ENCODE assay signal across 8 cellular contexts in genomic region chr9:94374176-94375056, GRCh38. TPM values are rescaled to one million over a fixed set of nuclear protein-coding genes. Genes with fewer than 3 reads are reported as not detected.
DNase-seq lines count a peak whose midpoint lies in the region; ATAC-seq, FAIRE-seq and TF ChIP-seq lines count a peak whose summit lies in the region.
"Not testable (repeated sequence)": the region's sequence is repeated elsewhere in the genome, so short reads cannot be mapped to it uniquely, and the experiment has no call there.

No MANE protein-coding gene starts in this region.

- H3K9ac ChIP-seq in HUES48 (ENCODE audit: low read depth, low read length); endodermal cell (ENCODE audit: extremely low read depth, low read length, poor library complexity, severe bottlenecking): not testable (repeated sequence)

- H3K36me3 Mint-ChIP-seq in activated CD8-positive, alpha-beta memory T cell treated with anti-CD3 and anti-CD28 coated beads, Interleukin-2, amount 10 ng/mL, durations not matched to agents 7 days and 5 days; endodermal cell (ENCODE audit: low read depth): not testable (repeated sequence)

- H3K27me3 ChIP-seq in HUES48 (ENCODE audit: control insufficient read depth, insufficient read depth, low read length); endodermal cell (ENCODE audit: control insufficient read depth, insufficient read depth, low read length, poor library complexity, severe bottlenecking): not testable (repeated sequence)

- FAIRE-seq in D721Med (lab: Jason Lieb, UNC): not testable (repeated sequence)

- not testable (repeated sequence) for TF ChIP-seq CTCF in D721Med (IDR thresholded peaks at IDR 0.05; ENCODE audit: insufficient read depth, missing control alignments); endodermal cell (conservative IDR thresholded peaks at IDR 0.05)

- peaks cover 11% of the 10 kb centered on the region for H3K4me1 Mint-ChIP-seq in activated CD8-positive, alpha-beta memory T cell treated with anti-CD3 and anti-CD28 coated beads, Interleukin-2, amount 10 ng/mL, durations not matched to agents 7 days and 5 days
- not testable (repeated sequence) for H3K4me1 Mint-ChIP-seq in endodermal cell

- not testable (repeated sequence) for H3K9me3 ChIP-seq in HUES48 (ENCODE audit: control insufficient read depth, insufficient read depth, low read length); endodermal cell (ENCODE audit: control insufficient read depth, low read length)

- not testable (repeated sequence) for H3K4me1 ChIP-seq in HUES48 (ENCODE audit: control insufficient read depth, insufficient read depth, low read length); endodermal cell (ENCODE audit: control insufficient read depth, insufficient read depth, low read length)

- peak overlapping the region; percentile 75 for H3K27ac ChIP-seq in HUES48 (ENCODE audit: low read depth, low read length)
- not testable (repeated sequence) for H3K27ac ChIP-seq in endodermal cell (ENCODE audit: low read depth, low read length)

- peak; percentile 57 for DNase-seq in D721Med (ENCODE audit: insufficient read length, low spot score)
- DNase-seq in NOMO-1 treated with dmso at 0.1 percent for 144 hours (lab: John Stamatoyannopoulos, UW; ENCODE audit: unreplicated experiment): peak; percentile 90
- DNase-seq in activated CD8-positive, alpha-beta memory T cell treated with anti-CD3 and anti-CD28 coated beads, Interleukin-2, amount 10 ng/mL, durations not matched to agents 7 days and 5 days: peak; percentile 93
- DNase-seq in endodermal cell: peak; percentile 94
- peak; percentile 93 for DNase-seq in mesenteric fat pad (ENCODE audit: low spot score)
- DNase-seq in stimulated activated CD8-positive, alpha-beta memory T cell treated with anti-CD3 and anti-CD28 coated beads, Interleukin-15, amount 100 ng/mL, for 1 hour (ENCODE audit: low read depth): peak; percentile 75

- not testable (repeated sequence) for H3K27me3 Mint-ChIP-seq in activated CD8-positive, alpha-beta memory T cell treated with anti-CD3 and anti-CD28 coated beads, Interleukin-2, amount 10 ng/mL, durations not matched to agents 7 days and 5 days
- peaks cover 21% of the 10 kb centered on the region for H3K27me3 Mint-ChIP-seq in endodermal cell (ENCODE audit: insufficient read depth)

- peak overlapping the region; percentile 86 for H3K4me3 Mint-ChIP-seq in activated CD8-positive, alpha-beta memory T cell treated with anti-CD3 and anti-CD28 coated beads, Interleukin-2, amount 10 ng/mL, durations not matched to agents 7 days and 5 days
- peak overlapping the region; percentile 80 for H3K4me3 Mint-ChIP-seq in endodermal cell

- WGBS in endodermal cell (ENCODE audit: insufficient coverage in 1 of 2, insufficient read length in 1 of 2), 2 experiments: 0% methylated on average over 4 to 87 of the region's 106 CpGs

- H3K4me3 ChIP-seq in HUES48 (ENCODE audit: low read depth, low read length) (peak overlapping the region; percentile 67), endodermal cell (ENCODE audit: low read length) (peak overlapping the region; percentile 88)

- peak; percentile 84 for ATAC-seq in GM21447 (IDR thresholded peaks at IDR 0.05; ENCODE audit: unreplicated experiment)
- peak; percentile 96 for ATAC-seq in activated CD8-positive, alpha-beta memory T cell treated with anti-CD3 and anti-CD28 coated beads, Interleukin-2, amount 10 ng/mL, durations not matched to agents 7 days and 5 days

- H3K27ac Mint-ChIP-seq in activated CD8-positive, alpha-beta memory T cell treated with anti-CD3 and anti-CD28 coated beads, Interleukin-2, amount 10 ng/mL, durations not matched to agents 7 days and 5 days: peak overlapping the region; percentile 92
- peak overlapping the region; percentile 92 for H3K27ac Mint-ChIP-seq in endodermal cell

- not testable (repeated sequence) for H3K9me3 Mint-ChIP-seq in activated CD8-positive, alpha-beta memory T cell treated with anti-CD3 and anti-CD28 coated beads, Interleukin-2, amount 10 ng/mL, durations not matched to agents 7 days and 5 days (ENCODE audit: low read depth); endodermal cell

- CTCF ChIA-PET in activated CD8-positive, alpha-beta memory T cell treated with anti-CD3 and anti-CD28 coated beads, Interleukin-2, amount 10 ng/mL, durations not matched to agents 7 days and 5 days (lab: Charles Lee): not testable (repeated sequence)

- not testable (repeated sequence) for H3K36me3 ChIP-seq in HUES48 (ENCODE audit: control insufficient read depth, insufficient read depth, low read length); endodermal cell (ENCODE audit: control insufficient read depth, insufficient read depth, low read length)

RNA-seq across cellular contexts. Expression of gene NUTM2F, which starts 46.0 kb away (rescaled TPM):
- not detected for total RNA-seq in activated CD8-positive, alpha-beta memory T cell treated with anti-CD3 and anti-CD28 coated beads, Interleukin-2, amount 10 ng/mL, durations not matched to agents 7 days and 5 days
- total RNA-seq in endodermal cell: not detected
- polyA plus RNA-seq in endodermal cell (2013, experiment 1 of 2): 0.14 TPM
- not detected for polyA plus RNA-seq in endodermal cell (2013, experiment 2 of 2)
- not detected for total RNA-seq in mesenteric fat pad
